In the genomic region with DNA sequence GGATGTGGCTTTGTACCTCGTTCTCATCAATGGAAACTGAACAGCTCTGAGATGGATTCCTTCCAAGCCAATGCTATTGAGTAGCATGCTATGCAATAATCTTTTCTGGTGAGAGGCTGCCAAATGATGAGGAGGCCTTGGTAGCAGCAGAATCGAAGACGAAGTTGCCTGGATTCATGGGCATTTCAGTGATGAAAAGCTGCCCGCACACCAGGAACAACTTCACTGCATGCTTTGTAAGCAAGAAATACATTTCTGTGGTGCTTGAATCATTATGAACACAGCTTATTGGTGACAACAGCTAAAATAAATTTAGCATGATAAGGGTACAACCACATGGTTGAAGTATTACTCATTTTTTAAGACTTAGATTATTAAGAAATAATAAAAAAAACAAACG, we compare ENCODE assay signal across 24 cellular contexts.
"Had no signal": no experiment of that assay in that cellular context is flagged by ENCODE, and none has a peak within 500 bp of the region (broad histone marks: within the 10 kb centered on the region; RNA-seq: fewer than 3 reads in every experiment).

No MANE protein-coding gene starts in this region.

- H3K27ac ChIP-seq: ascending aorta had no signal

- H3K36me3 ChIP-seq: ascending aorta had no signal

- H3K27me3 ChIP-seq: ascending aorta had no signal

- H3K4me1 ChIP-seq: ascending aorta had no signal

- H3K4me3 ChIP-seq: ascending aorta had no signal

- H3K9me3 ChIP-seq: ascending aorta had no signal

- ATAC-seq: activated CD8-positive, alpha-beta memory T cell treated with anti-CD3 and anti-CD28 coated beads, Interleukin-2, amount 10 ng/mL, durations not matched to agents 7 days and 5 days; activated CD8-positive, alpha-beta T cell treated with anti-CD3 and anti-CD28 coated beads, Interleukin-2, amount 10 ng/mL, durations not matched to agents 7 days and 5 days; T-helper 17 cell; WTC11 had no signal

- DNase-seq: activated CD4-positive, alpha-beta T cell treated with anti-CD3 and anti-CD28 coated beads for 48 hours; activated CD4-positive, alpha-beta T cell treated with anti-CD3 and anti-CD28 coated beads, Interleukin-2, amount 50 U/mL, for 4 hours; activated CD4-positive, CD25-positive, alpha-beta regulatory T cell treated with anti-CD3 and anti-CD28 coated beads, Interleukin-2, amount 50 U/mL, for 72 hours; activated CD8-positive, alpha-beta memory T cell treated with anti-CD3 and anti-CD28 coated beads, Interleukin-2, amount 10 ng/mL, durations not matched to agents 7 days and 5 days; activated CD8-positive, alpha-beta T cell treated with anti-CD3 and anti-CD28 coated beads, Interleukin-2, amount 10 ng/mL, durations not matched to agents 7 days and 5 days; activated effector memory CD4-positive, alpha-beta T cell treated with Interleukin-2 at 50 U/mL for 16 hours; activated naive CD4-positive, alpha-beta T cell; activated T-cell treated with anti-CD3 and anti-CD28 coated beads, Interleukin-2, amount 50 U/mL, for 24 hours; amniotic stem cell; caudate nucleus; KG1; NCI-H1092 treated with DMSO at 0.1 percent for 48 hours; NCI-H1417 treated with DMSO at 0.1 percent for 48 hours; NCI-H1694; NCI-H2029; NCI-H510A treated with DMSO at 0.1 percent for 48 hours; NCI-H69; NK-92 treated with Interleukin-12 subunit alpha and Interleukin-12 subunit beta, amount 100 ng/mL, for 24 hours; OCI-M1; SHP77 treated with DMSO at 0.1 percent for 48 hours; T-helper 17 cell; T-helper 9 cell had no signal
